Comparison of ENCODE assay signal across 23 cellular contexts in the genomic region with DNA sequence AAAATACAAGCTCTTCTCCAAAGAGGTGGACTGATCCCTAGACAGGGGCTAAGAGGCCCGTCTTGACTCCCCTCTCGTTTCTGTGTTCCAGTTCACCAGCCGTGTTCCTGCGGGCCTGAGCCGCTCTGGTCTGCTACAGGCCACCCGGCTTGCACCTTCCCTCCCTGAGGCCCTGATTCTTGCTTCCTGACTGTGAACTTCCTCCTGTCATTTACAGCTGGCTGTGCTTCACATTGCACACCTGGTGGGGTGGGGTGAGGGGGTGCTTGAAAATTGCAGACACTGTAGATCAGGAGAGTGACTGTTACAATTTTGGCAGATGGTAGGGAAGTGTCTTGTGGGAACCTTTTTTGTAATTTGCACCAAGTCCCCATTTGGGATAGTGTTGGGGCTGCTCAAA.
A peak's percentile ranks its signal among the peaks of the same experiment; 100 is the strongest.
DNase-seq lines count a peak whose midpoint lies in the region; ATAC-seq, FAIRE-seq and TF ChIP-seq lines count a peak whose summit lies in the region.
"Had no signal": no experiment of that assay in that cellular context is flagged by ENCODE, and none has a peak within 500 bp of the region (broad histone marks: within the 10 kb centered on the region; RNA-seq: fewer than 3 reads in every experiment).

No MANE protein-coding gene starts in this region.

- TF ChIP-seq POLR2A in sigmoid colon (IDR thresholded peaks at IDR 0.05): no peak
- no peak for TF ChIP-seq POLR2A in H54 (IDR thresholded peaks at IDR 0.05; ENCODE audit: low read depth, low read length)

- H3K27ac ChIP-seq in endodermal cell (ENCODE audit: low read depth, low read length) (no peak overlapping the region), sigmoid colon (no peak overlapping the region)
- H3K27ac ChIP-seq: PC-9, RWPE1, SK-N-MC had no signal

- no peak for TF ChIP-seq EP300 in sigmoid colon (IDR thresholded peaks at IDR 0.05)

- H3K9ac ChIP-seq in endodermal cell (ENCODE audit: extremely low read depth, low read length, poor library complexity, severe bottlenecking): no peak overlapping the region

- ATAC-seq in GM18511 (IDR thresholded peaks at IDR 0.05; ENCODE audit: unreplicated experiment): peak; percentile 33
- ATAC-seq in stimulated activated effector memory CD8-positive, alpha-beta T cell treated with anti-CD3 and anti-CD28 coated beads, Interleukin-12 subunit alpha, Interleukin-12 subunit beta, amount 100 ng/mL, for 72 hours: no peak
- ATAC-seq: CD8-positive, alpha-beta T cell had no signal

- intact Hi-C loops in sigmoid colon (cut with DNase I): no loop called here

- peaks cover 23% of the 10 kb centered on the region for H3K9me3 Mint-ChIP-seq in endodermal cell
- H3K9me3 Mint-ChIP-seq in stimulated activated effector memory CD8-positive, alpha-beta T cell treated with anti-CD3 and anti-CD28 coated beads, Interleukin-12 subunit alpha, Interleukin-12 subunit beta, amount 100 ng/mL, for 72 hours: no peaks in the 10 kb centered on the region
- H3K9me3 Mint-ChIP-seq: CD8-positive, alpha-beta T cell had no signal

- no peaks in the 10 kb centered on the region for H3K27me3 Mint-ChIP-seq in endodermal cell (ENCODE audit: insufficient read depth)

- H3K27ac Mint-ChIP-seq in endodermal cell: no peak overlapping the region
- H3K27ac Mint-ChIP-seq in stimulated activated effector memory CD8-positive, alpha-beta T cell treated with anti-CD3 and anti-CD28 coated beads, Interleukin-12 subunit alpha, Interleukin-12 subunit beta, amount 100 ng/mL, for 72 hours: no peak overlapping the region
- H3K27ac Mint-ChIP-seq: CD8-positive, alpha-beta T cell had no signal

- H3K36me3 Mint-ChIP-seq in endodermal cell (ENCODE audit: low read depth): no peaks in the 10 kb centered on the region
- no peaks in the 10 kb centered on the region for H3K36me3 Mint-ChIP-seq in stimulated activated effector memory CD8-positive, alpha-beta T cell treated with anti-CD3 and anti-CD28 coated beads, Interleukin-12 subunit alpha, Interleukin-12 subunit beta, amount 100 ng/mL, for 72 hours
- H3K36me3 Mint-ChIP-seq: CD8-positive, alpha-beta T cell had no signal

- 89 to 96% methylated on average over 4 to 6 of the region's 6 CpGs for WGBS in endodermal cell (ENCODE audit: insufficient coverage in 1 of 2, insufficient read length in 1 of 2), 2 experiments
- 25 to 37% methylated on average over 6 of the region's 6 CpGs for WGBS in sigmoid colon, 2 donors

- no peaks in the 10 kb centered on the region for H3K4me1 ChIP-seq in endodermal cell (ENCODE audit: control insufficient read depth, insufficient read depth, low read length)
- H3K4me1 ChIP-seq in sigmoid colon: no peaks in the 10 kb centered on the region
- H3K4me1 ChIP-seq: HAP-1 had no signal

- DNase-seq in NAMALWA (ENCODE audit: low spot score) (peak; percentile 23), endodermal cell (peak; percentile 21), sigmoid colon (peak; percentile 25), NCI-H187 (lab: John Stamatoyannopoulos, UW) (no peak), H54 (ENCODE audit: insufficient read length, low spot score) (no peak)
- DNase-seq in stimulated activated effector memory CD8-positive, alpha-beta T cell treated with anti-CD3 and anti-CD28 coated beads, Interleukin-12 subunit alpha, Interleukin-12 subunit beta, amount 100 ng/mL, for 72 hours (ENCODE audit: low spot score in 2 of 2): no peak
- DNase-seq: C1 segment of cervical spinal cord; CD8-positive, alpha-beta T cell; KG1; NCI-H1105; NCI-H146; NCI-H2029 treated with DMSO at 0.1 percent for 48 hours; NCI-H345; NCI-H526; PC-9; SHP77 treated with DMSO at 0.1 percent for 48 hours had no signal

- H3K4me3 Mint-ChIP-seq in endodermal cell: no peak overlapping the region
- H3K4me3 Mint-ChIP-seq in stimulated activated effector memory CD8-positive, alpha-beta T cell treated with anti-CD3 and anti-CD28 coated beads, Interleukin-12 subunit alpha, Interleukin-12 subunit beta, amount 100 ng/mL, for 72 hours: no peak overlapping the region
- H3K4me3 Mint-ChIP-seq: CD8-positive, alpha-beta T cell had no signal

- H3K4me1 Mint-ChIP-seq in endodermal cell: no peaks in the 10 kb centered on the region
- no peaks in the 10 kb centered on the region for H3K4me1 Mint-ChIP-seq in stimulated activated effector memory CD8-positive, alpha-beta T cell treated with anti-CD3 and anti-CD28 coated beads, Interleukin-12 subunit alpha, Interleukin-12 subunit beta, amount 100 ng/mL, for 72 hours

- H3K27me3 ChIP-seq in endodermal cell (ENCODE audit: control insufficient read depth, insufficient read depth, low read length, poor library complexity, severe bottlenecking) (no peaks in the 10 kb centered on the region), sigmoid colon (no peaks in the 10 kb centered on the region)

- no peak for FAIRE-seq in H54 (lab: Jason Lieb, UNC)
- FAIRE-seq: G401.6, GM12892, HTR-8/SVneo had no signal

- no peak overlapping the region for H3K4me3 ChIP-seq in endodermal cell (ENCODE audit: low read length)
- H3K4me3 ChIP-seq in sigmoid colon: no peak overlapping the region
- H3K4me3 ChIP-seq: HAP-1, PC-9, SK-N-MC had no signal

- H3K36me3 ChIP-seq in endodermal cell (ENCODE audit: control insufficient read depth, insufficient read depth, low read length) (no peaks in the 10 kb centered on the region), sigmoid colon (no peaks in the 10 kb centered on the region)
- H3K36me3 ChIP-seq: HAP-1 had no signal

- TF ChIP-seq CTCF in endodermal cell (conservative IDR thresholded peaks at IDR 0.05) (no peak), sigmoid colon (IDR thresholded peaks at IDR 0.05) (no peak)

- peaks cover 15% of the 10 kb centered on the region for H3K9me3 ChIP-seq in endodermal cell (ENCODE audit: control insufficient read depth, low read length)
- H3K9me3 ChIP-seq in sigmoid colon: peaks cover 0 to 4% (median 0%) of the 10 kb centered on the region in 4 donors
- H3K9me3 ChIP-seq: HAP-1 had no signal

Comparison
In these comparisons a context has a peak if more than half of its experiments do, and no peak if none do; other contexts are left out.
1. DNase-seq: peak in NAMALWA (single experiment), endodermal cell (single experiment) and sigmoid colon (single experiment); none in stimulated activated effector memory CD8-positive, alpha-beta T cell treated with anti-CD3 and anti-CD28 coated beads, Interleukin-12 subunit alpha, Interleukin-12 subunit beta, amount 100 ng/mL, for 72 hours (0 of 2), NCI-H187 (0 of 2) and H54 (single experiment).